In genomic region chr5:41735213-41735612, GRCh38 we compare ENCODE assay signal across 15 cellular contexts.
DNase-seq lines count a peak whose midpoint lies in the region; ATAC-seq lines count a peak whose summit lies in the region.
"Had no signal": no experiment of that assay in that cellular context is flagged by ENCODE, and none has a peak within 500 bp of the region (broad histone marks: within the 10 kb centered on the region; RNA-seq: fewer than 3 reads in every experiment).

No MANE protein-coding gene starts in this region.

- DNase-seq in NCI-H1105 treated with DMSO at 0.1 percent for 48 hours (lab: John Stamatoyannopoulos, UW) = no peak
- DNase-seq in NOMO-1 (lab: John Stamatoyannopoulos, UW; ENCODE audit: unreplicated experiment in 2 of 2) = no peak
- no peak for DNase-seq in Ammon's horn (ENCODE audit: low spot score)
- DNase-seq: central memory CD4-positive, alpha-beta T cell; GM23248; islet precursor cell; midbrain; NCI-H187 treated with DMSO at 0.1 percent for 48 hours; small intestine; substantia nigra had no signal

- no peak overlapping the region for H3K27ac Mint-ChIP-seq in activated T-helper 17 cell treated with anti-CD3 and anti-CD28 coated beads, Interleukin-2, amount 50 U/mL, for 72 hours
- H3K27ac Mint-ChIP-seq: activated naive CD8-positive, alpha-beta T cell had no signal

- no peak overlapping the region for H3K4me3 Mint-ChIP-seq in activated T-helper 17 cell treated with anti-CD3 and anti-CD28 coated beads, Interleukin-2, amount 50 U/mL, for 72 hours
- H3K4me3 Mint-ChIP-seq: activated naive CD8-positive, alpha-beta T cell had no signal

- H3K4me1 Mint-ChIP-seq in activated T-helper 17 cell treated with anti-CD3 and anti-CD28 coated beads, Interleukin-2, amount 50 U/mL, for 72 hours = no peaks in the 10 kb centered on the region

- peak; percentile 50 for ATAC-seq in GM19043 (IDR thresholded peaks at IDR 0.05; ENCODE audit: low read depth, unreplicated experiment)
- peak; percentile 65 for ATAC-seq in GM21723 (IDR thresholded peaks at IDR 0.05; ENCODE audit: unreplicated experiment)
- peak; percentile 52 for ATAC-seq in HG03060 (IDR thresholded peaks at IDR 0.05; ENCODE audit: low read depth, unreplicated experiment)
- peak; percentile 24 for ATAC-seq in activated T-helper 17 cell treated with anti-CD3 and anti-CD28 coated beads, Interleukin-2, amount 50 U/mL, for 72 hours (replicated peaks)

- peaks cover 84% of the 10 kb centered on the region for H3K36me3 Mint-ChIP-seq in activated T-helper 17 cell treated with anti-CD3 and anti-CD28 coated beads, Interleukin-2, amount 50 U/mL, for 72 hours (ENCODE audit: low read depth)

- H3K27me3 Mint-ChIP-seq in activated T-helper 17 cell treated with anti-CD3 and anti-CD28 coated beads, Interleukin-2, amount 50 U/mL, for 72 hours = no peaks in the 10 kb centered on the region
- H3K27me3 Mint-ChIP-seq: activated naive CD8-positive, alpha-beta T cell had no signal

- H3K9me3 Mint-ChIP-seq in activated T-helper 17 cell treated with anti-CD3 and anti-CD28 coated beads, Interleukin-2, amount 50 U/mL, for 72 hours = no peaks in the 10 kb centered on the region
